In genomic region chr19:1855828-1856255, GRCh38 we compare ENCODE assay signal across 8 cellular contexts. TPM values are rescaled to one million over a fixed set of nuclear protein-coding genes. Genes with fewer than 3 reads are reported as not detected.
DNase-seq lines count a peak whose midpoint lies in the region; ATAC-seq, FAIRE-seq and TF ChIP-seq lines count a peak whose summit lies in the region.

No MANE protein-coding gene starts in this region.

- POLR2A ChIA-PET in K562 (lab: Yijun Ruan, JAX): interaction anchor here (0.6 to 5.2 kb wide), 12 partner anchors 9 to 580 kb away, joined by 3 to 46 read pairs (median 3); partner anchors contain the start of gene FAM174C

- peaks cover 5% of the 10 kb centered on the region for H3K9me1 ChIP-seq in K562 (ENCODE audit: control insufficient read depth, insufficient read depth, low read length)

- DNase-seq in K562 (ENCODE audit: extremely low read depth in 1 of 4, low spot score in 3 of 4): peak in 1 of 4 experiments; percentile 40
- no peak for DNase-seq in HK-2 (ENCODE audit: unreplicated experiment)
- no peak for DNase-seq in mucosa of gallbladder (ENCODE audit: low spot score)
- DNase-seq in activated CD4-positive, CD25-positive, alpha-beta regulatory T cell (lab: John Stamatoyannopoulos, UW): no peak

- peaks cover 21% of the 10 kb centered on the region for H4K20me1 ChIP-seq in K562 (replicated peaks; ENCODE audit: control insufficient read depth, insufficient read depth, low read length)

- H3K27ac Mint-ChIP-seq in IgD-negative memory B cell: peak overlapping the region; percentile 93 to 96 (median 94)

- intact Hi-C loops in K562 (cut with micrococcal nuclease): no loop called here

- H3K4me1 ChIP-seq in K562 (replicated peaks in 1 of 2; ENCODE audit: control insufficient read depth in 2 of 2, insufficient read depth in 2 of 2, low read length in 2 of 2) (peaks cover 71 to 99% of the 10 kb centered on the region in 2 experiments), muscle layer of duodenum (ENCODE audit: control insufficient read depth in 1 of 2, insufficient read depth in 2 of 2, low read length in 2 of 2) (peaks cover 21 to 94% of the 10 kb centered on the region in 2 donors)

- no peak for TF ChIP-seq RAD21 in K562 (CRISPR knock-in tag; conservative IDR thresholded peaks at IDR 0.05 in 1 of 2, IDR thresholded peaks at IDR 0.05 in 1 of 2)

- TF ChIP-seq CTCF in C4-2B (conservative IDR thresholded peaks at IDR 0.05) (no peak), K562 (IDR thresholded peaks at IDR 0.05 in 2 of 3, conservative IDR thresholded peaks at IDR 0.05 in 1 of 3; ENCODE audit: insufficient read depth in 2 of 3, low read depth in 1 of 3, low read length in 3 of 3) (no peak)

- 4% methylated on average over 13 of the region's 13 CpGs for WGBS in K562 (ENCODE audit: insufficient coverage, low coverage, missing lambda C conversion rate)

- H3K27me3 ChIP-seq in K562 (ENCODE audit: control insufficient read depth in 2 of 2, insufficient read depth in 2 of 2, low read length in 2 of 2) (no peaks in the 10 kb centered on the region), muscle layer of duodenum (ENCODE audit: low read depth, low read length) (no peaks in the 10 kb centered on the region)

- no peak overlapping the region for H2AFZ ChIP-seq in K562 (ENCODE audit: low read depth, low read length)

- peaks cover 2% of the 10 kb centered on the region for H3K36me3 Mint-ChIP-seq in IgD-negative memory B cell

- no peaks in the 10 kb centered on the region for H3K27me3 Mint-ChIP-seq in IgD-negative memory B cell

- FAIRE-seq in K562 (lab: Jason Lieb, UNC): no peak

- TSS peak; percentile 97 for BruUV-seq in K562 (replicated peaks; lab: Mats Ljungman, UMichigan)

- TF ChIP-seq POLR2A in K562 (conservative IDR thresholded peaks at IDR 0.05): no peak

- H3K9me3 ChIP-seq in K562 (replicated peaks; ENCODE audit: control insufficient read depth, insufficient read depth, low read depth, low read length): no peaks in the 10 kb centered on the region
- H3K9me3 ChIP-seq in muscle layer of duodenum (ENCODE audit: control insufficient read depth in 1 of 2, low read length in 2 of 2): no peaks in the 10 kb centered on the region

- in situ Hi-C loops in K562 (cut with MboI): no loop called here

- H3K9ac ChIP-seq in K562 (ENCODE audit: insufficient read depth in 1 of 2, low read depth in 2 of 2, low read length in 2 of 2): peak overlapping the region; percentile 83 to 97

- peaks cover 27% of the 10 kb centered on the region; the same call in 1 of the 3 replicates for H3K36me3 ChIP-seq in K562 (ENCODE audit: control insufficient read depth, insufficient read depth, low read length)
- no peaks in the 10 kb centered on the region for H3K36me3 ChIP-seq in muscle layer of duodenum (ENCODE audit: control insufficient read depth in 1 of 2, insufficient read depth in 2 of 2, low read length in 2 of 2)

- CTCF ChIA-PET in K562 (lab: Yijun Ruan, JAX; ENCODE audit: low intra/inter-chr PET ratio): no interaction called here

- H3K4me3 ChIP-seq in K562: peak overlapping the region; percentile 57
- H3K4me3 ChIP-seq in muscle layer of duodenum (ENCODE audit: low read depth in 1 of 2, low read length in 2 of 2): peak overlapping the region; percentile 46 to 66

- H3K27ac ChIP-seq in C4-2B: peak overlapping the region; percentile 51
- H3K27ac ChIP-seq in K562 (ENCODE audit: extremely low read depth, low read depth, low read length): peak overlapping the region; percentile 90
- H3K27ac ChIP-seq in muscle layer of duodenum (ENCODE audit: low read length): peak overlapping the region; percentile 92

- H3K9me3 Mint-ChIP-seq in IgD-negative memory B cell: no peaks in the 10 kb centered on the region

- no peak for ATAC-seq in K562
- ATAC-seq in HG02610 (IDR thresholded peaks at IDR 0.05; ENCODE audit: unreplicated experiment): no peak

- H3K4me1 Mint-ChIP-seq in IgD-negative memory B cell: peaks cover 8 to 23% (median 17%) of the 10 kb centered on the region in 3 donors

- H3K4me2 ChIP-seq in K562 (ENCODE audit: insufficient read depth, low read length): peak overlapping the region; percentile 85

- H3K4me3 Mint-ChIP-seq in IgD-negative memory B cell: peak overlapping the region; percentile 81 to 92 (median 88)

- no peak for TF ChIP-seq EP300 in K562 (IDR thresholded peaks at IDR 0.05; ENCODE audit: low read length)

- peaks cover 94% of the 10 kb centered on the region for H3K79me2 ChIP-seq in K562 (ENCODE audit: control insufficient read depth, insufficient read depth, low read length)

RNA-seq across cellular contexts. Expression of gene KLF16, which starts 7.5 kb away (rescaled TPM):
- polyA plus RNA-seq in IgD-negative memory B cell (1.8 TPM), K562 (2011; rRNA removed) (3.7 and 4.8 TPM in 2 replicates), K562 (2014; fragmentation: Illumina TruSeq; extraction: Trizol) (6.8 and 13.1 TPM in 2 replicates), K562 (2014; fragmentation: Nextera tagmentation; extraction: Ambion mirVana) (under 1 TPM; 0.04 to 0.10 TPM), K562 (2014; rRNA removed) (15.4 and 27.5 TPM in 2 replicates)
- total RNA-seq in K562 (2011; cell fraction: chromatin; rRNA removed; ENCODE audit: low replicate concordance): 5.8 and 14.0 TPM in 2 replicates
- 11.7 and 16.7 TPM in 2 replicates for total RNA-seq in K562 (2011; cell fraction: nucleolus; rRNA removed)
- 6.4 and 7.5 TPM in 2 replicates for total RNA-seq in K562 (2011; cell fraction: nucleoplasm; rRNA removed)
- total RNA-seq in K562 (2014; rRNA removed) (15.5 and 22.0 TPM in 2 replicates), K562 (2014; rRNA removed; fragmentation: Illumina TruSeq; extraction: Trizol) (3.4 and 3.8 TPM in 2 replicates), K562 (2015; rRNA removed; fragmentation: Illumina TruSeq; extraction: Trizol) (7.9 and 9.4 TPM in 2 replicates), K562 (2021) (59.1 and 60.4 TPM in 2 replicates), mucosa of gallbladder (23.2 TPM)
- 7.1 and 44.8 TPM in 2 replicates for polyA plus RNA-seq in K562 (2011; cell fraction: cytosol; rRNA removed)
- 14.2 and 29.1 TPM in 2 replicates for polyA plus RNA-seq in K562 (2011; cell fraction: nucleus; rRNA removed)
- polyA plus RNA-seq in K562 (2012): 20.8 and 23.7 TPM in 2 replicates
- 1.0 and 1.3 TPM in 2 replicates for polyA minus RNA-seq in K562 (2011; rRNA and poly(A)+ RNA removed)
- polyA minus RNA-seq in K562 (2011; cell fraction: cytosol; rRNA and poly(A)+ RNA removed): 15.0 and 25.4 TPM in 2 replicates
- polyA minus RNA-seq in K562 (2011; cell fraction: nucleus; rRNA and poly(A)+ RNA removed): 5.8 and 6.6 TPM in 2 replicates

RNA-seq across cellular contexts. Expression of gene REXO1, which starts 7.6 kb away (rescaled TPM):
- polyA plus RNA-seq in IgD-negative memory B cell: 13.7 TPM
- total RNA-seq in K562 (2011; cell fraction: chromatin; rRNA removed; ENCODE audit: low replicate concordance): 46.7 and 163 TPM in 2 replicates
- 112 and 114 TPM in 2 replicates for total RNA-seq in K562 (2011; cell fraction: nucleolus; rRNA removed)
- total RNA-seq in K562 (2011; cell fraction: nucleoplasm; rRNA removed): 55.0 and 57.6 TPM in 2 replicates
- 15.8 and 21.9 TPM in 2 replicates for total RNA-seq in K562 (2014; rRNA removed)
- 3.5 and 4.5 TPM in 2 replicates for total RNA-seq in K562 (2014; rRNA removed; fragmentation: Illumina TruSeq; extraction: Trizol)
- 15.8 and 20.8 TPM in 2 replicates for total RNA-seq in K562 (2015; rRNA removed; fragmentation: Illumina TruSeq; extraction: Trizol)
- 52.4 and 63.3 TPM in 2 replicates for total RNA-seq in K562 (2021)
- 14.6 and 21.5 TPM in 2 replicates for polyA plus RNA-seq in K562 (2011; rRNA removed)
- polyA plus RNA-seq in K562 (2011; cell fraction: cytosol; rRNA removed): 17.4 and 27.3 TPM in 2 replicates
- 56.5 and 100 TPM in 2 replicates for polyA plus RNA-seq in K562 (2011; cell fraction: nucleus; rRNA removed)
- 37.1 and 39.8 TPM in 2 replicates for polyA plus RNA-seq in K562 (2012)
- 16.7 and 40.7 TPM in 2 replicates for polyA plus RNA-seq in K562 (2014; fragmentation: Illumina TruSeq; extraction: Trizol)
- under 1 TPM; 0.04 to 0.29 TPM for polyA plus RNA-seq in K562 (2014; fragmentation: Nextera tagmentation; extraction: Ambion mirVana)
- polyA plus RNA-seq in K562 (2014; rRNA removed): 31.0 and 50.1 TPM in 2 replicates
- polyA minus RNA-seq in K562 (2011; rRNA and poly(A)+ RNA removed): 7.4 and 11.2 TPM in 2 replicates
- 23.8 and 34.7 TPM in 2 replicates for polyA minus RNA-seq in K562 (2011; cell fraction: cytosol; rRNA and poly(A)+ RNA removed)
- polyA minus RNA-seq in K562 (2011; cell fraction: nucleus; rRNA and poly(A)+ RNA removed): 19.5 and 21.3 TPM in 2 replicates
- 39.2 TPM for total RNA-seq in mucosa of gallbladder

RNA-seq across cellular contexts. Expression of gene ABHD17A, which starts 29.5 kb away (rescaled TPM):
- polyA plus RNA-seq in IgD-negative memory B cell (107 TPM), K562 (2011; rRNA removed) (24.6 and 45.3 TPM in 2 replicates), K562 (2014; fragmentation: Illumina TruSeq; extraction: Trizol) (3.6 and 16.9 TPM in 2 replicates), K562 (2014; fragmentation: Nextera tagmentation; extraction: Ambion mirVana) (under 1 TPM in 1 of 2 experiments, not detected in 1; 0.04 TPM), K562 (2014; rRNA removed) (95.1 and 99.0 TPM in 2 replicates)
- total RNA-seq in K562 (2011; cell fraction: chromatin; rRNA removed; ENCODE audit: low replicate concordance): 29.4 and 87.9 TPM in 2 replicates
- 61.7 and 67.8 TPM in 2 replicates for total RNA-seq in K562 (2011; cell fraction: nucleolus; rRNA removed)
- 40.1 and 45.4 TPM in 2 replicates for total RNA-seq in K562 (2011; cell fraction: nucleoplasm; rRNA removed)
- total RNA-seq in K562 (2014; rRNA removed) (135 and 157 TPM in 2 replicates), K562 (2014; rRNA removed; fragmentation: Illumina TruSeq; extraction: Trizol) (0.93 and 1.5 TPM in 2 replicates), K562 (2015; rRNA removed; fragmentation: Illumina TruSeq; extraction: Trizol) (18.9 and 26.5 TPM in 2 replicates), K562 (2021) (84.2 and 87.7 TPM in 2 replicates), mucosa of gallbladder (85.2 TPM)
- polyA plus RNA-seq in K562 (2011; cell fraction: cytosol; rRNA removed): 54.2 and 174 TPM in 2 replicates
- polyA plus RNA-seq in K562 (2011; cell fraction: nucleus; rRNA removed): 117 and 184 TPM in 2 replicates
- 47.5 and 74.5 TPM in 2 replicates for polyA plus RNA-seq in K562 (2012)
- polyA minus RNA-seq in K562 (2011; rRNA and poly(A)+ RNA removed): 6.9 and 11.0 TPM in 2 replicates
- 26.1 and 39.4 TPM in 2 replicates for polyA minus RNA-seq in K562 (2011; cell fraction: cytosol; rRNA and poly(A)+ RNA removed)
- polyA minus RNA-seq in K562 (2011; cell fraction: nucleus; rRNA and poly(A)+ RNA removed): 15.3 and 15.8 TPM in 2 replicates

RNA-seq across cellular contexts. Expression of gene ATP8B3, which starts 43.8 kb away (rescaled TPM):
- polyA plus RNA-seq in IgD-negative memory B cell (1.2 TPM), K562 (2011; rRNA removed) (8.3 and 13.2 TPM in 2 replicates), K562 (2014; fragmentation: Illumina TruSeq; extraction: Trizol) (6.0 and 6.4 TPM in 2 replicates), K562 (2014; fragmentation: Nextera tagmentation; extraction: Ambion mirVana) (1 to 10 TPM; 1.2 to 2.2 TPM), K562 (2014; rRNA removed) (10.1 and 11.9 TPM in 2 replicates)
- 40.7 and 89.4 TPM in 2 replicates for total RNA-seq in K562 (2011; cell fraction: chromatin; rRNA removed; ENCODE audit: low replicate concordance)
- total RNA-seq in K562 (2011; cell fraction: nucleolus; rRNA removed): 37.1 and 44.7 TPM in 2 replicates
- 35.0 and 38.7 TPM in 2 replicates for total RNA-seq in K562 (2011; cell fraction: nucleoplasm; rRNA removed)
- total RNA-seq in K562 (2014; rRNA removed) (3.2 and 5.0 TPM in 2 replicates), K562 (2014; rRNA removed; fragmentation: Illumina TruSeq; extraction: Trizol) (3.2 and 3.6 TPM in 2 replicates), K562 (2015; rRNA removed; fragmentation: Illumina TruSeq; extraction: Trizol) (3.8 and 4.3 TPM in 2 replicates), K562 (2021) (12.3 and 13.2 TPM in 2 replicates), mucosa of gallbladder (2.9 TPM)
- 12.0 and 13.1 TPM in 2 replicates for polyA plus RNA-seq in K562 (2011; cell fraction: cytosol; rRNA removed)
- polyA plus RNA-seq in K562 (2011; cell fraction: nucleus; rRNA removed): 36.1 and 44.4 TPM in 2 replicates
- 5.6 and 7.6 TPM in 2 replicates for polyA plus RNA-seq in K562 (2012)
- polyA minus RNA-seq in K562 (2011; rRNA and poly(A)+ RNA removed): 9.7 and 10.4 TPM in 2 replicates
- polyA minus RNA-seq in K562 (2011; cell fraction: cytosol; rRNA and poly(A)+ RNA removed): 7.3 and 10.2 TPM in 2 replicates
- polyA minus RNA-seq in K562 (2011; cell fraction: nucleus; rRNA and poly(A)+ RNA removed): 5.4 and 7.0 TPM in 2 replicates

RNA-seq across cellular contexts. Expression of gene ADAT3, which starts 49.4 kb away (rescaled TPM):
- polyA plus RNA-seq in IgD-negative memory B cell (7.4 TPM), K562 (2011; rRNA removed) (0.67 and 1.1 TPM in 2 replicates), K562 (2014; fragmentation: Illumina TruSeq; extraction: Trizol) (0.68 TPM in 1 of 2 replicates, not detected in the other), K562 (2014; fragmentation: Nextera tagmentation; extraction: Ambion mirVana) (not detected), K562 (2014; rRNA removed) (9.2 and 10.2 TPM in 2 replicates)
- 6.3 and 20.5 TPM in 2 replicates for total RNA-seq in K562 (2011; cell fraction: chromatin; rRNA removed; ENCODE audit: low replicate concordance)
- 18.0 and 18.5 TPM in 2 replicates for total RNA-seq in K562 (2011; cell fraction: nucleolus; rRNA removed)
- 5.6 and 6.9 TPM in 2 replicates for total RNA-seq in K562 (2011; cell fraction: nucleoplasm; rRNA removed)
- total RNA-seq in K562 (2014; rRNA removed) (7.8 and 10.4 TPM in 2 replicates), K562 (2014; rRNA removed; fragmentation: Illumina TruSeq; extraction: Trizol) (not detected in 2 replicates), K562 (2015; rRNA removed; fragmentation: Illumina TruSeq; extraction: Trizol) (0.72 and 1.7 TPM in 2 replicates), K562 (2021) (15.1 and 15.6 TPM in 2 replicates), mucosa of gallbladder (10.6 TPM)
- polyA plus RNA-seq in K562 (2011; cell fraction: cytosol; rRNA removed): 1.1 and 11.4 TPM in 2 replicates
- polyA plus RNA-seq in K562 (2011; cell fraction: nucleus; rRNA removed): 3.3 and 11.9 TPM in 2 replicates
- 6.8 and 6.9 TPM in 2 replicates for polyA plus RNA-seq in K562 (2012)
- 0.18 and 0.21 TPM in 2 replicates for polyA minus RNA-seq in K562 (2011; rRNA and poly(A)+ RNA removed)
- polyA minus RNA-seq in K562 (2011; cell fraction: cytosol; rRNA and poly(A)+ RNA removed): 4.5 and 5.4 TPM in 2 replicates
- polyA minus RNA-seq in K562 (2011; cell fraction: nucleus; rRNA and poly(A)+ RNA removed): 2.1 and 3.4 TPM in 2 replicates
